ENCODE assay signal across 7 cellular contexts in genomic region chrX:52452031-52452430, GRCh38. TPM values are rescaled to one million over a fixed set of nuclear protein-coding genes. Genes with fewer than 3 reads are reported as not detected.
"Had no signal": no experiment of that assay in that cellular context is flagged by ENCODE, and none has a peak within 500 bp of the region (broad histone marks: within the 10 kb centered on the region; RNA-seq: fewer than 3 reads in every experiment).

No MANE protein-coding gene starts in this region.

RNA-seq across cellular contexts. Expression of gene XAGE1A, which starts 43.6 kb away (rescaled TPM):
- total RNA-seq: GM23248, GM23338, H1, H4, H7, H9, HFFc6 had no signal
